8 cellular contexts compared by ENCODE assay signal in genomic region chr19:52942371-52943133, GRCh38.
A peak's percentile ranks its signal among the peaks of the same experiment; 100 is the strongest.
DNase-seq lines count a peak whose midpoint lies in the region; ATAC-seq and TF ChIP-seq lines count a peak whose summit lies in the region.

No MANE protein-coding gene starts in this region.

- H3K27me3 ChIP-seq in layer of hippocampus (ENCODE audit: control insufficient read depth, insufficient read depth, low read length) = no peaks in the 10 kb centered on the region

- H3K27ac ChIP-seq in layer of hippocampus (ENCODE audit: low read depth, low read length) = peak overlapping the region; percentile 6

- peak; percentile 3 for DNase-seq in SIG-M5 treated with dmso at 0.1 percent for 504 hours (lab: John Stamatoyannopoulos, UW; ENCODE audit: unreplicated experiment)
- no peak for DNase-seq in SIG-M5 (lab: John Stamatoyannopoulos, UW)
- DNase-seq in NCI-H2171 treated with DMSO at 0.1 percent for 48 hours (lab: John Stamatoyannopoulos, UW) = peak; percentile 35
- peak; percentile 84 to 91 for DNase-seq in activated CD4-positive, alpha-beta T cell treated with anti-CD3 and anti-CD28 coated beads for 24 hours (ENCODE audit: low read depth in 2 of 2)
- peak; percentile 75 for DNase-seq in choroid plexus epithelial cell (ENCODE audit: low read depth)
- DNase-seq in stimulated activated CD4-positive, alpha-beta T cell treated with anti-CD3 and anti-CD28 coated beads, Interleukin-1b, Interleukin-23, amount 100 ng/mL, for 4 hours (ENCODE audit: low read depth in 2 of 2) = peak; percentile 88 to 91

- peak overlapping the region; percentile 79 for H3K4me3 ChIP-seq in choroid plexus epithelial cell (ENCODE audit: low read depth, low read length)

- TF ChIP-seq CTCF in choroid plexus epithelial cell (conservative IDR thresholded peaks at IDR 0.05; ENCODE audit: low read depth, low read length) = no peak

- peak; percentile 95 for ATAC-seq in HG02970 (IDR thresholded peaks at IDR 0.05; ENCODE audit: low FRiP score, unreplicated experiment)
